ENCODE assay signal across 6 cellular contexts in the genomic region with DNA sequence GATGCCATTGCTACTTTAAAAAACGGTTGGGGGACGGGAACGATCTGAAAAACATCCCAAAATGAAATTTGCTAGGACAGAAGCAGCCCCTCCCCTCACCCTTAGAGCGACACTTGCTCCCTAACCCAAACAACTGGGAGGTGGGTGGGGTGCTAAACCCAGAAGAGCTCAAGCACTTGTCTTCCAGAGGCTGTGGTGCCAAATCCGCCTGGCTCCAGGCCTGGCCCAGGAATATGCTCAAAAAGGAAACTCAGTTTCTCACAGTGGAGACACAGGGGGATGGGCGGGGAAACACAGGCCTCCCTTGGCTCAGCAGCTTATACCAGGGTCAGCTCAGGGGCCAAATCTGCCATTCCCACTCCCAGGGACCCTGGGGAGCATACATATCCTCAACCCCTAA. TPM values are rescaled to one million over a fixed set of nuclear protein-coding genes. Genes with fewer than 3 reads are reported as not detected.
DNase-seq lines count a peak whose midpoint lies in the region; ATAC-seq and TF ChIP-seq lines count a peak whose summit lies in the region.

No MANE protein-coding gene starts in this region.

- no peak for TF ChIP-seq POLR2A in Peyer's patch (IDR thresholded peaks at IDR 0.05)

- no peak overlapping the region for H3K9ac ChIP-seq in fibroblast of lung (ENCODE audit: insufficient read depth, low read length)

- peak overlapping the region; percentile 0 for H2AFZ ChIP-seq in fibroblast of lung (ENCODE audit: low read length)

- H3K9me3 ChIP-seq in Peyer's patch: no peaks in the 10 kb centered on the region
- no peaks in the 10 kb centered on the region for H3K9me3 ChIP-seq in fibroblast of lung (ENCODE audit: control insufficient read depth, insufficient read depth, low read depth, low read length)

- no peak for TF ChIP-seq CTCF in Peyer's patch (IDR thresholded peaks at IDR 0.05)
- no peak for TF ChIP-seq CTCF in fibroblast of lung (conservative IDR thresholded peaks at IDR 0.05 in 1 of 2, IDR thresholded peaks at IDR 0.05 in 1 of 2; ENCODE audit: low read depth in 1 of 2, low read length in 2 of 2)

- no peaks in the 10 kb centered on the region for H4K20me1 ChIP-seq in fibroblast of lung (ENCODE audit: control insufficient read depth, extremely low read depth, insufficient read depth, low read length)

- H3K4me1 ChIP-seq in Peyer's patch: peaks cover 0 to 58% (median 29%) of the 10 kb centered on the region in 4 donors
- H3K4me1 ChIP-seq in fibroblast of lung (ENCODE audit: control insufficient read depth, extremely low read depth, insufficient read depth, low read length): peaks cover 16% of the 10 kb centered on the region

- H3K4me1 Mint-ChIP-seq in stimulated activated effector memory CD8-positive, alpha-beta T cell treated with anti-CD3 and anti-CD28 coated beads, Interleukin-12 subunit alpha, Interleukin-12 subunit beta, amount 100 ng/mL, for 72 hours: peaks cover 77% of the 10 kb centered on the region

- H3K9me3 Mint-ChIP-seq in stimulated activated effector memory CD8-positive, alpha-beta T cell treated with anti-CD3 and anti-CD28 coated beads, Interleukin-12 subunit alpha, Interleukin-12 subunit beta, amount 100 ng/mL, for 72 hours: no peaks in the 10 kb centered on the region

- H3K27ac ChIP-seq in Peyer's patch: peak overlapping the region; percentile 77 to 86 (median 82)
- peak overlapping the region; percentile 81 for H3K27ac ChIP-seq in fibroblast of lung (ENCODE audit: insufficient read depth, low read length)

- H3K36me3 ChIP-seq in Peyer's patch: peaks cover 0 to 17% (median 0%) of the 10 kb centered on the region in 3 donors
- peaks cover 5% of the 10 kb centered on the region for H3K36me3 ChIP-seq in fibroblast of lung (ENCODE audit: control insufficient read depth, insufficient read depth, low read length)

- H3K36me3 Mint-ChIP-seq in stimulated activated effector memory CD8-positive, alpha-beta T cell treated with anti-CD3 and anti-CD28 coated beads, Interleukin-12 subunit alpha, Interleukin-12 subunit beta, amount 100 ng/mL, for 72 hours: peaks cover 60% of the 10 kb centered on the region

- H3K27me3 ChIP-seq in Peyer's patch (no peaks in the 10 kb centered on the region), fibroblast of lung (ENCODE audit: control insufficient read depth, insufficient read depth, low read length) (no peaks in the 10 kb centered on the region)

- H3K4me3 Mint-ChIP-seq in stimulated activated effector memory CD8-positive, alpha-beta T cell treated with anti-CD3 and anti-CD28 coated beads, Interleukin-12 subunit alpha, Interleukin-12 subunit beta, amount 100 ng/mL, for 72 hours: peak overlapping the region; percentile 95

- peak overlapping the region; percentile 45 to 70 (median 58) for H3K4me3 ChIP-seq in Peyer's patch
- H3K4me3 ChIP-seq in fibroblast of lung (replicated peaks in 1 of 4; ENCODE audit: control extremely low read depth in 1 of 4, insufficient read depth in 1 of 4, low read depth in 3 of 4, low read length in 4 of 4): peak overlapping the region in 3 of 4 experiments; percentile 67 to 83 (median 77)

- DNase-seq in Peyer's patch: peak in 1 of 3 donors; percentile 50
- DNase-seq in fibroblast of lung (ENCODE audit: low read depth in 2 of 2): no peak
- no peak for DNase-seq in stimulated activated effector memory CD8-positive, alpha-beta T cell treated with anti-CD3 and anti-CD28 coated beads, Interleukin-12 subunit alpha, Interleukin-12 subunit beta, amount 100 ng/mL, for 72 hours (ENCODE audit: low spot score in 2 of 2)
- no peak for DNase-seq in Kasumi-1 (lab: John Stamatoyannopoulos, UW)
- DNase-seq in NCI-H1417 treated with DMSO at 0.1 percent for 48 hours (lab: John Stamatoyannopoulos, UW): no peak

- peak overlapping the region; percentile 99 for H3K4me2 ChIP-seq in fibroblast of lung (ENCODE audit: extremely low read depth, insufficient read depth, low read length)

- peaks cover 11% of the 10 kb centered on the region for H3K79me2 ChIP-seq in fibroblast of lung (ENCODE audit: control insufficient read depth, insufficient read depth, low read length)

- no peak for ATAC-seq in stimulated activated effector memory CD8-positive, alpha-beta T cell treated with anti-CD3 and anti-CD28 coated beads, Interleukin-12 subunit alpha, Interleukin-12 subunit beta, amount 100 ng/mL, for 72 hours
- ATAC-seq in GM21381 (IDR thresholded peaks at IDR 0.05; ENCODE audit: unreplicated experiment): no peak

- H3K27ac Mint-ChIP-seq in stimulated activated effector memory CD8-positive, alpha-beta T cell treated with anti-CD3 and anti-CD28 coated beads, Interleukin-12 subunit alpha, Interleukin-12 subunit beta, amount 100 ng/mL, for 72 hours: peak overlapping the region; percentile 99

RNA-seq across cellular contexts. Expression of gene PBXIP1, which starts 0.7 kb away (rescaled TPM):
- total RNA-seq in Peyer's patch (100 to 1,000 TPM in 3 of 4 donors, 10 to 100 TPM in 1; 66.6 to 117 (median 109) TPM), fibroblast of lung (106 and 113 TPM in 2 replicates)
- polyA plus RNA-seq in fibroblast of lung: 21.1 and 32.8 TPM in 2 replicates
- 34.4 and 51.1 TPM in 2 replicates for polyA plus RNA-seq in fibroblast of lung (2012)
- polyA minus RNA-seq in fibroblast of lung (ENCODE audit: low replicate concordance): 35.8 and 41.1 TPM in 2 replicates

RNA-seq across cellular contexts. Expression of gene PYGO2, which starts 5.0 kb away (rescaled TPM):
- total RNA-seq in Peyer's patch (10 to 100 TPM; 32.2 to 48.9 (median 34.2) TPM), fibroblast of lung (19.3 and 28.1 TPM in 2 replicates)
- polyA plus RNA-seq in fibroblast of lung: 15.3 and 17.4 TPM in 2 replicates
- 12.5 and 17.2 TPM in 2 replicates for polyA plus RNA-seq in fibroblast of lung (2012)
- polyA minus RNA-seq in fibroblast of lung (ENCODE audit: low replicate concordance): 18.3 and 28.6 TPM in 2 replicates

RNA-seq across cellular contexts. Expression of gene SHC1, which starts 14.0 kb away (rescaled TPM):
- 100 to 1,000 TPM in 2 of 4 donors, 10 to 100 TPM in 2; 56.9 to 150 (median 104) TPM for total RNA-seq in Peyer's patch
- 220 and 245 TPM in 2 replicates for total RNA-seq in fibroblast of lung
- 277 and 289 TPM in 2 replicates for polyA plus RNA-seq in fibroblast of lung
- 261 and 301 TPM in 2 replicates for polyA plus RNA-seq in fibroblast of lung (2012)
- polyA minus RNA-seq in fibroblast of lung (ENCODE audit: low replicate concordance): 433 and 499 TPM in 2 replicates

RNA-seq across cellular contexts. Expression of gene CKS1B, which starts 17.9 kb away (rescaled TPM):
- total RNA-seq in Peyer's patch (10 to 100 TPM; 20.3 to 39.1 (median 26.5) TPM), fibroblast of lung (23.9 and 40.3 TPM in 2 replicates)
- polyA plus RNA-seq in fibroblast of lung: 55.4 and 176 TPM in 2 replicates
- 38.8 and 114 TPM in 2 replicates for polyA plus RNA-seq in fibroblast of lung (2012)
- 4.0 and 38.8 TPM in 2 replicates for polyA minus RNA-seq in fibroblast of lung (ENCODE audit: low replicate concordance)

RNA-seq across cellular contexts. Expression of gene PMVK, which starts 20.0 kb away (rescaled TPM):
- total RNA-seq in Peyer's patch (10 to 100 TPM in 3 of 4 donors, 1 to 10 TPM in 1; 5.0 to 20.1 (median 19.2) TPM), fibroblast of lung (8.5 and 10.1 TPM in 2 replicates)
- polyA plus RNA-seq in fibroblast of lung: 25.1 and 33.5 TPM in 2 replicates
- polyA plus RNA-seq in fibroblast of lung (2012): 41.0 and 59.5 TPM in 2 replicates
- polyA minus RNA-seq in fibroblast of lung (ENCODE audit: low replicate concordance): 16.2 and 17.3 TPM in 2 replicates
